In genomic region chr19:14073232-14073924, GRCh38 we compare ENCODE assay signal across 7 cellular contexts. TPM values are rescaled to one million over a fixed set of nuclear protein-coding genes. Genes with fewer than 3 reads are reported as not detected.
A peak's percentile ranks its signal among the peaks of the same experiment; 100 is the strongest.
DNase-seq lines count a peak whose midpoint lies in the region; ATAC-seq and TF ChIP-seq lines count a peak whose summit lies in the region.

No MANE protein-coding gene starts in this region.

- no peaks in the 10 kb centered on the region for H3K9me3 ChIP-seq in lower lobe of right lung

- intact Hi-C loops in lower lobe of right lung (cut with DNase I) = no loop called here

- H3K4me3 ChIP-seq in lower lobe of right lung = peak overlapping the region; percentile 86

- TF ChIP-seq CTCF in GM12873 (IDR thresholded peaks at IDR 0.05; ENCODE audit: insufficient read depth, low read depth, low read length, missing control alignments) (peak; percentile 62), lower lobe of right lung (IDR thresholded peaks at IDR 0.05) (peak; percentile 29)

- peaks cover 38% of the 10 kb centered on the region for H3K4me1 ChIP-seq in lower lobe of right lung

- no peaks in the 10 kb centered on the region for H3K27me3 ChIP-seq in lower lobe of right lung (ENCODE audit: low read depth)

- H3K27ac ChIP-seq in lower lobe of right lung = peak overlapping the region; percentile 92

- H3K36me3 ChIP-seq in lower lobe of right lung = no peaks in the 10 kb centered on the region

- DNase-seq in NCI-H226 = peak; percentile 71
- DNase-seq in activated CD4-positive, alpha-beta T cell treated with anti-CD3 and anti-CD28 coated beads, Interleukin-2, amount 50 U/mL, for 4 hours = peak; percentile 57 to 64
- peak; percentile 82 for DNase-seq in ecto neural progenitor cell (ENCODE audit: low spot score)
- DNase-seq in lower lobe of right lung = peak; percentile 88
- peak; percentile 38 to 67 (median 48) for DNase-seq in stimulated activated CD4-positive, alpha-beta T cell treated with anti-CD3 and anti-CD28 coated beads, TNF-alpha, amount 100 ng/mL, for 1 hour (ENCODE audit: low read depth in 3 of 3, low spot score in 1 of 3)

- peak; percentile 71 for ATAC-seq in HG02798 (IDR thresholded peaks at IDR 0.05; ENCODE audit: poor library complexity, unreplicated experiment)
- peak; percentile 57 to 73 for ATAC-seq in lower lobe of right lung

RNA-seq across cellular contexts. Expression of gene MISP3, which starts 0.8 kb away (rescaled TPM):
- total RNA-seq in lower lobe of right lung = 7.1 TPM

RNA-seq across cellular contexts. Expression of gene PALM3, which starts 11.5 kb away (rescaled TPM):
- 7.7 TPM for total RNA-seq in lower lobe of right lung

RNA-seq across cellular contexts. Expression of gene C19orf67, which starts 12.2 kb away (rescaled TPM):
- total RNA-seq in lower lobe of right lung = not detected

RNA-seq across cellular contexts. Expression of gene SAMD1, which starts 17.2 kb away (rescaled TPM):
- total RNA-seq in lower lobe of right lung = 51.4 TPM

RNA-seq across cellular contexts. Expression of gene IL27RA, which starts 41.8 kb away (rescaled TPM):
- 20.4 TPM for total RNA-seq in lower lobe of right lung

Comparison
In these comparisons a context has a peak if more than half of its experiments do, and no peak if none do; other contexts are left out.
1. Peak in every context shown above with its lines: DNase-seq, ATAC-seq, H3K4me3 ChIP-seq and H3K27ac ChIP-seq.